ENCODE assay signal across 12 cellular contexts in the genomic region with DNA sequence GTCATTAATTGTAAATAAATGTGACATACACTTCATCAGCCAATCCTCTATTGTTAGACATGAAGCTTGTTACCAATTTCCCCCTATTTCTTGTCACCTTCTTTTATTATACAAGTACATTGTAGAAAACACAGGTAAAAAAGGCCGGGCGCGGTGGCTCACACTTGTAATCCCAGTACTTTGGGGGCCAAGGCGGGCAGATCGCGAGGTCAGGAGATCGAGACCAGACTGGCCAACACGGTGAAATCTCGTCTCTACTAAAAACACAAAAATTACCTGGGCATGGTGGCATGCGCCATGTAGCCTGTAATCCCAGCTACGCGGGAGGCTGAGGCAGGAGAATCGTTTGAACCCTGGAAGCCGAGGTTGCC. TPM values are rescaled to one million over a fixed set of nuclear protein-coding genes. Genes with fewer than 3 reads are reported as not detected.
A peak's percentile ranks its signal among the peaks of the same experiment; 100 is the strongest.
DNase-seq lines count a peak whose midpoint lies in the region; ATAC-seq, FAIRE-seq and TF ChIP-seq lines count a peak whose summit lies in the region.
"Had no signal": no experiment of that assay in that cellular context is flagged by ENCODE, and none has a peak within 500 bp of the region (broad histone marks: within the 10 kb centered on the region; RNA-seq: fewer than 3 reads in every experiment).

No MANE protein-coding gene starts in this region.

- H2BK120ac ChIP-seq in IMR-90 (ENCODE audit: low read depth, low read length): no peak overlapping the region

- H2AFZ ChIP-seq in IMR-90 (replicated peaks; ENCODE audit: low read length, poor library complexity) (no peak overlapping the region), K562 (ENCODE audit: low read depth, low read length) (peak overlapping the region; percentile 99)

- no peak overlapping the region for H3K4me2 ChIP-seq in IMR-90 (ENCODE audit: low read depth, low read length)
- no peak overlapping the region for H3K4me2 ChIP-seq in K562 (ENCODE audit: insufficient read depth, low read length)

- dilution Hi-C loops in IMR-90 (cut with HindIII; ENCODE audit: low sequenced_read_pairs, unreplicated experiment): no loop called here

- H3K36me3 ChIP-seq in IMR-90 (ENCODE audit: control insufficient read depth, insufficient read depth, low read length) (no peaks in the 10 kb centered on the region), K562 (ENCODE audit: control insufficient read depth, insufficient read depth, low read length) (no peaks in the 10 kb centered on the region)
- H3K36me3 ChIP-seq: HAP-1, transverse colon had no signal

- H3K27ac ChIP-seq in IMR-90 (ENCODE audit: insufficient read depth, low read length) (no peak overlapping the region), K562 (ENCODE audit: extremely low read depth, low read depth, low read length) (no peak overlapping the region)
- H3K27ac ChIP-seq: epithelial cell of prostate had no signal

- H2AK5ac ChIP-seq in IMR-90 (ENCODE audit: low read depth, low read length): 0 out of 2 replicates have a peak overlapping the region, but pooled peaks have one; percentile 16

- H2BK15ac ChIP-seq in IMR-90 (ENCODE audit: low read depth, low read length): no peak overlapping the region

- H3K36me3 Mint-ChIP-seq in activated CD4-positive, alpha-beta T cell treated with anti-CD3 and anti-CD28 coated beads, Interleukin-2, amount 10 ng/mL, durations not matched to agents 24 days and 14 days (ENCODE audit: low read depth): no peaks in the 10 kb centered on the region

- no peak overlapping the region for H4K91ac ChIP-seq in IMR-90 (ENCODE audit: insufficient read depth, low read depth, low read length)

- peak overlapping the region; percentile 29; the same call in 1 of the 2 replicates for H3K4ac ChIP-seq in IMR-90 (ENCODE audit: low read depth, low read length)

- no peak for TF ChIP-seq EP300 in K562 (IDR thresholded peaks at IDR 0.05; ENCODE audit: low read length)

- TF ChIP-seq CTCF in IMR-90 (conservative IDR thresholded peaks at IDR 0.05; ENCODE audit: low read depth, low read length) (no peak), K562 (IDR thresholded peaks at IDR 0.05 in 2 of 3, conservative IDR thresholded peaks at IDR 0.05 in 1 of 3; ENCODE audit: insufficient read depth in 2 of 3, low read depth in 1 of 3, low read length in 3 of 3) (no peak)

- H4K8ac ChIP-seq in IMR-90 (ENCODE audit: low read depth in 2 of 2, low read length in 2 of 2): no peak overlapping the region

- H3K9me3 ChIP-seq in IMR-90 (ENCODE audit: control insufficient read depth, insufficient read depth, low read length): no peaks in the 10 kb centered on the region
- no peaks in the 10 kb centered on the region for H3K9me3 ChIP-seq in K562 (replicated peaks; ENCODE audit: control insufficient read depth, insufficient read depth, low read depth, low read length)
- H3K9me3 ChIP-seq: HAP-1, transverse colon had no signal

- BruUV-seq in IMR-90 (replicated peaks; lab: Mats Ljungman, UMichigan) (no TSS peak), K562 (replicated peaks; lab: Mats Ljungman, UMichigan) (no TSS peak)

- no peak overlapping the region for H3K14ac ChIP-seq in IMR-90 (replicated peaks; ENCODE audit: low read depth, low read length)

- H4K20me1 ChIP-seq in IMR-90 (ENCODE audit: insufficient read depth, low read length): no peaks in the 10 kb centered on the region
- no peaks in the 10 kb centered on the region for H4K20me1 ChIP-seq in K562 (replicated peaks; ENCODE audit: control insufficient read depth, insufficient read depth, low read length)

- H3K27me3 ChIP-seq in IMR-90 (ENCODE audit: control insufficient read depth, insufficient read depth, low read length): peaks cover 3% of the 10 kb centered on the region
- no peaks in the 10 kb centered on the region for H3K27me3 ChIP-seq in K562 (ENCODE audit: control insufficient read depth in 2 of 2, insufficient read depth in 2 of 2, low read length in 2 of 2)
- H3K27me3 ChIP-seq: transverse colon had no signal

- H3K56ac ChIP-seq in IMR-90 (ENCODE audit: extremely low read depth, insufficient read depth, low read length): no peak overlapping the region

- H3K4me3 ChIP-seq in IMR-90 (ENCODE audit: insufficient read depth, low read depth, low read length) (no peak overlapping the region), K562 (no peak overlapping the region)

- H3K4me1 Mint-ChIP-seq in activated CD4-positive, alpha-beta T cell treated with anti-CD3 and anti-CD28 coated beads, Interleukin-2, amount 10 ng/mL, durations not matched to agents 24 days and 14 days: peaks cover 36% of the 10 kb centered on the region

- POLR2A ChIA-PET in IMR-90 (lab: Charles Lee; ENCODE audit: unreplicated experiment) (no interaction called here), K562 (lab: Yijun Ruan, JAX) (interaction anchor here (0.7 kb wide), 1 partner anchor 70 kb away, joined by 4 read pairs; no protein-coding TSS in a partner anchor)

- peaks cover 8% of the 10 kb centered on the region for H3K9me3 Mint-ChIP-seq in activated CD4-positive, alpha-beta T cell treated with anti-CD3 and anti-CD28 coated beads, Interleukin-2, amount 10 ng/mL, durations not matched to agents 24 days and 14 days

- CTCF ChIA-PET in IMR-90 (lab: Yijun Ruan, JAX) (interaction anchor here (0.6 to 0.7 kb wide), 3 partner anchors 19 to 337 kb away, joined by 3 to 5 read pairs (median 3); no protein-coding TSS in a partner anchor), K562 (lab: Yijun Ruan, JAX; ENCODE audit: low intra/inter-chr PET ratio) (interaction anchor here (1.3 kb wide), 1 partner anchor 40 kb away, joined by 3 read pairs; no protein-coding TSS in a partner anchor)

- H3K27ac Mint-ChIP-seq in activated CD4-positive, alpha-beta T cell treated with anti-CD3 and anti-CD28 coated beads, Interleukin-2, amount 10 ng/mL, durations not matched to agents 24 days and 14 days: no peak overlapping the region

- FAIRE-seq in K562 (lab: Jason Lieb, UNC): no peak
- FAIRE-seq: A204.1 had no signal

- ATAC-seq in IMR-90 (ENCODE audit: low read depth) (no peak), K562 (no peak), sciatic nerve (no peak)

- in situ Hi-C loops in IMR-90 (cut with MboI; ENCODE audit: low sequenced_read_pairs) (no loop called here), K562 (cut with MboI) (no loop called here)

- H2AK9ac ChIP-seq in IMR-90 (replicated peaks; ENCODE audit: low read depth, low read length, poor library complexity): no peak overlapping the region

- no peak for TF ChIP-seq RAD21 in IMR-90 (IDR thresholded peaks at IDR 0.05; ENCODE audit: low read length)
- TF ChIP-seq RAD21 in K562 (CRISPR knock-in tag; conservative IDR thresholded peaks at IDR 0.05 in 1 of 2, IDR thresholded peaks at IDR 0.05 in 1 of 2): no peak

- H3K9ac ChIP-seq in IMR-90 (ENCODE audit: low read depth, low read length) (no peak overlapping the region), K562 (ENCODE audit: insufficient read depth in 1 of 2, low read depth in 2 of 2, low read length in 2 of 2) (no peak overlapping the region)

- H3K23ac ChIP-seq in IMR-90 (ENCODE audit: low read depth, low read length): no peak overlapping the region

- no peak for DNase-seq in activated CD4-positive, alpha-beta T cell treated with anti-CD3 and anti-CD28 coated beads, Interleukin-2, amount 10 ng/mL, durations not matched to agents 24 days and 14 days
- DNase-seq in activated CD4-positive, alpha-beta T cell treated with anti-CD3 and anti-CD28 coated beads for 4 hours: no peak
- DNase-seq in IMR-90: no peak
- DNase-seq in K562 (ENCODE audit: extremely low read depth in 1 of 4, low spot score in 3 of 4): no peak
- DNase-seq in sciatic nerve (ENCODE audit: low spot score): peak; percentile 53
- DNase-seq in HCEC 1CT: no peak
- DNase-seq in activated gamma-delta T cell (lab: John Stamatoyannopoulos, UW): no peak
- no peak for DNase-seq in HT-29 (ENCODE audit: low spot score)

- H3K79me2 ChIP-seq in K562 (ENCODE audit: control insufficient read depth, insufficient read depth, low read length): no peaks in the 10 kb centered on the region

- H3K4me1 ChIP-seq in IMR-90 (ENCODE audit: control insufficient read depth, insufficient read depth, low read length) (peaks cover 2% of the 10 kb centered on the region; the same call in 1 of the 2 replicates), K562 (replicated peaks in 1 of 2; ENCODE audit: control insufficient read depth in 2 of 2, insufficient read depth in 2 of 2, low read length in 2 of 2) (peaks cover 7 to 12% of the 10 kb centered on the region in 2 experiments)
- H3K4me1 ChIP-seq: HAP-1 had no signal

- peak overlapping the region; percentile 62 for H3K4me3 Mint-ChIP-seq in activated CD4-positive, alpha-beta T cell treated with anti-CD3 and anti-CD28 coated beads, Interleukin-2, amount 10 ng/mL, durations not matched to agents 24 days and 14 days

- H3K79me1 ChIP-seq in IMR-90 (ENCODE audit: low read depth in 1 of 2, low read length in 2 of 2): no peaks in the 10 kb centered on the region

- H4K5ac ChIP-seq in IMR-90 (ENCODE audit: low read depth, low read length): no peak overlapping the region

- WGBS in IMR-90 (ENCODE audit: extremely low coverage in 2 of 2, insufficient read length in 1 of 2), 2 experiments: no CpG with 5 or more reads among the region's 14 CpGs
- WGBS in K562 (ENCODE audit: insufficient coverage, low coverage, missing lambda C conversion rate): 63% methylated on average over 13 of the region's 14 CpGs

- no peaks in the 10 kb centered on the region for H3K27me3 Mint-ChIP-seq in activated CD4-positive, alpha-beta T cell treated with anti-CD3 and anti-CD28 coated beads, Interleukin-2, amount 10 ng/mL, durations not matched to agents 24 days and 14 days

- no peak for TF ChIP-seq POLR2A in IMR-90 (IDR thresholded peaks at IDR 0.05; ENCODE audit: low read depth, low read length)
- no peak for TF ChIP-seq POLR2A in K562 (conservative IDR thresholded peaks at IDR 0.05)

- H2BK5ac ChIP-seq in IMR-90 (ENCODE audit: low read depth, low read length, poor library complexity, severe bottlenecking): no peak overlapping the region

- no peak overlapping the region for H3K18ac ChIP-seq in IMR-90 (ENCODE audit: low read depth, low read length)

- H2BK20ac ChIP-seq in IMR-90 (ENCODE audit: low read depth, low read length): no peak overlapping the region

- intact Hi-C loops in activated CD4-positive, alpha-beta T cell treated with anti-CD3 and anti-CD28 coated beads, Interleukin-2, amount 10 ng/mL, durations not matched to agents 24 days and 14 days (cut with micrococcal nuclease): loop anchor here (5.0 kb wide), 3 partner anchors 67 to 138 kb away; partner anchors contain the start of genes RAMP1 and SCLY
- intact Hi-C loops in IMR-90 (cut with micrococcal nuclease) (no loop called here), K562 (cut with micrococcal nuclease) (loop anchor here (5.0 to 10.0 kb wide), 2 partner anchors 101 to 183 kb away; no protein-coding TSS in a partner anchor), sciatic nerve (cut with DNase I) (loop anchor here (5.0 kb wide), 1 partner anchor 962 kb away; no protein-coding TSS in a partner anchor)

- H3K9me1 ChIP-seq in IMR-90 (ENCODE audit: insufficient read depth, low read length) (no peaks in the 10 kb centered on the region), K562 (ENCODE audit: control insufficient read depth, insufficient read depth, low read length) (no peaks in the 10 kb centered on the region)

RNA-seq across cellular contexts. Expression of gene UBE2F, which starts 42.7 kb away (rescaled TPM):
- total RNA-seq in activated CD4-positive, alpha-beta T cell treated with anti-CD3 and anti-CD28 coated beads, Interleukin-2, amount 10 ng/mL, durations not matched to agents 24 days and 14 days: 115 and 124 TPM in 2 replicates
- 44.6 and 59.4 TPM in 2 replicates for total RNA-seq in IMR-90 (2012; rRNA removed)
- 53.5 and 59.8 TPM in 2 replicates for polyA plus RNA-seq in IMR-90 (2012; rRNA removed)
- 23.3 and 29.7 TPM in 2 replicates for polyA plus RNA-seq in IMR-90 (2012; cell fraction: cytosol; rRNA removed)
- polyA plus RNA-seq in IMR-90 (2012; cell fraction: nucleus; rRNA removed; ENCODE audit: low replicate concordance): 12.9 and 38.5 TPM in 2 replicates
- total RNA-seq in K562 (2011; cell fraction: chromatin; rRNA removed; ENCODE audit: low replicate concordance): 51.8 and 53.3 TPM in 2 replicates
- total RNA-seq in K562 (2011; cell fraction: nucleolus; rRNA removed): 34.2 and 44.7 TPM in 2 replicates
- total RNA-seq in K562 (2011; cell fraction: nucleoplasm; rRNA removed): 38.6 and 66.0 TPM in 2 replicates
- total RNA-seq in K562 (2014; rRNA removed): 44.3 and 54.0 TPM in 2 replicates
- total RNA-seq in K562 (2014; rRNA removed; fragmentation: Illumina TruSeq; extraction: Trizol): 56.4 and 59.4 TPM in 2 replicates
- total RNA-seq in K562 (2015; rRNA removed; fragmentation: Illumina TruSeq; extraction: Trizol): 42.8 and 50.7 TPM in 2 replicates
- 53.0 and 57.9 TPM in 2 replicates for total RNA-seq in K562 (2021)
- polyA plus RNA-seq in K562 (2011; rRNA removed): 68.5 and 87.1 TPM in 2 replicates
- polyA plus RNA-seq in K562 (2011; cell fraction: cytosol; rRNA removed): 52.0 and 70.8 TPM in 2 replicates
- polyA plus RNA-seq in K562 (2011; cell fraction: nucleus; rRNA removed): 21.9 and 30.1 TPM in 2 replicates
- 55.3 and 72.7 TPM in 2 replicates for polyA plus RNA-seq in K562 (2012)
- 82.6 and 88.1 TPM in 2 replicates for polyA plus RNA-seq in K562 (2014; fragmentation: Illumina TruSeq; extraction: Trizol)
- polyA plus RNA-seq in K562 (2014; fragmentation: Nextera tagmentation; extraction: Ambion mirVana): 10 to 100 TPM; 18.1 to 24.9 TPM
- 52.9 and 62.2 TPM in 2 replicates for polyA plus RNA-seq in K562 (2014; rRNA removed)
- 36.2 and 36.5 TPM in 2 replicates for polyA minus RNA-seq in K562 (2011; rRNA and poly(A)+ RNA removed)
- 22.9 and 26.1 TPM in 2 replicates for polyA minus RNA-seq in K562 (2011; cell fraction: cytosol; rRNA and poly(A)+ RNA removed)
- polyA minus RNA-seq in K562 (2011; cell fraction: nucleus; rRNA and poly(A)+ RNA removed): 21.5 and 27.3 TPM in 2 replicates
- total RNA-seq in sciatic nerve: 32.6 TPM
- 35.7 and 40.1 TPM in 2 replicates for total RNA-seq in HT-29 (2014; rRNA removed; shearing (Covaris generic))
